Comparison of ENCODE assay signal across 1 cellular context in genomic region chr16:29777576-29778360, GRCh38.
A peak's percentile ranks its signal among the peaks of the same experiment; 100 is the strongest.
TF ChIP-seq lines count a peak whose summit lies in the region.

A gene with protein sequence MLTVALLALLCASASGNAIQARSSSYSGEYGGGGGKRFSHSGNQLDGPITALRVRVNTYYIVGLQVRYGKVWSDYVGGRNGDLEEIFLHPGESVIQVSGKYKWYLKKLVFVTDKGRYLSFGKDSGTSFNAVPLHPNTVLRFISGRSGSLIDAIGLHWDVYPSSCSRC (plus strand): TSS chr16:29778256. CDS start chr16:29779267, 1,011 bp downstream.

TF ChIP-seq in HepG2, 621 proteins besides CTCF, POLR2A, EP300 and RAD21:
- TF ChIP-seq ZNF460 (CRISPR knock-in tag; IDR thresholded peaks at IDR 0.05; ENCODE audit: borderline replicate concordance) (peak; percentile 20; the same call in 1 of the 2 replicates), ZNF790 (CRISPR knock-in tag; IDR thresholded peaks at IDR 0.05; ENCODE audit: borderline replicate concordance) (no peak), ZNF142 (CRISPR knock-in tag; IDR thresholded peaks at IDR 0.05) (no peak), ZHX1 (CRISPR knock-in tag; IDR thresholded peaks at IDR 0.05; ENCODE audit: low read depth) (no peak), KDM5B (CRISPR knock-in tag; IDR thresholded peaks at IDR 0.05; ENCODE audit: borderline replicate concordance) (no peak), AGO1 (IDR thresholded peaks at IDR 0.05; ENCODE audit: low read depth, low read length, poor library complexity, severe bottlenecking) (no peak), ZNF121 (CRISPR knock-in tag; IDR thresholded peaks at IDR 0.05) (0 out of 2 replicates have a peak, but pooled peaks have one; percentile 19)
TF ChIP-seq in HepG2: peak in this region for 2.
